Comparison of ENCODE assay signal across 21 cellular contexts in genomic region chr6:42229720-42230119, GRCh38. TPM values are rescaled to one million over a fixed set of nuclear protein-coding genes. Genes with fewer than 3 reads are reported as not detected.
"Had no signal": no experiment of that assay in that cellular context is flagged by ENCODE, and none has a peak within 500 bp of the region (broad histone marks: within the 10 kb centered on the region; RNA-seq: fewer than 3 reads in every experiment).

No MANE protein-coding gene starts in this region.

- H3K36me3 ChIP-seq: colonic mucosa, upper lobe of right lung had no signal

- H3K4me3 Mint-ChIP-seq: activated CD4-positive, alpha-beta memory T cell treated with anti-CD3 and anti-CD28 coated beads, Interleukin-2, amount 10 ng/mL, durations not matched to agents 7 days and 5 days; memory B cell; natural killer cell had no signal

- H3K27me3 Mint-ChIP-seq: activated CD4-positive, alpha-beta memory T cell treated with anti-CD3 and anti-CD28 coated beads, Interleukin-2, amount 10 ng/mL, durations not matched to agents 7 days and 5 days; memory B cell had no signal

- DNase-seq: activated CD4-positive, alpha-beta memory T cell treated with anti-CD3 and anti-CD28 coated beads, Interleukin-2, amount 10 ng/mL, durations not matched to agents 7 days and 5 days; activated CD4-positive, CD25-positive, alpha-beta regulatory T cell treated with anti-CD3 and anti-CD28 coated beads, Interleukin-2, amount 50 U/mL, for 72 hours; activated CD8-positive, alpha-beta memory T cell treated with anti-CD3 and anti-CD28 coated beads, Interleukin-2, amount 50 U/mL, for 48 hours; activated naive CD4-positive, alpha-beta T cell treated with anti-CD3 and anti-CD28 coated beads, Interleukin-2, amount 50 U/mL, for 16 hours; amniotic stem cell; central memory CD4-positive, alpha-beta T cell; colonic mucosa; hypothalamus; kidney; left lung; natural killer cell; right cardiac atrium; stimulated activated CD4-positive, alpha-beta T cell treated with anti-CD3 and anti-CD28 coated beads, Interleukin-4, amount 100 ng/mL, for 4 hours; stimulated activated CD8-positive, alpha-beta memory T cell treated with anti-CD3 and anti-CD28 coated beads, Interleukin-4, amount 100 ng/mL, for 48 hours; stimulated activated naive CD8-positive, alpha-beta T cell treated with anti-CD3 and anti-CD28 coated beads, Interleukin-15, Interleukin-2, amounts not matched to agents 100 U/mL and 50 U/mL, for 24 hours; upper lobe of right lung had no signal

- ATAC-seq: left lung; natural killer cell; right cardiac atrium; stimulated activated naive CD8-positive, alpha-beta T cell treated with anti-CD3 and anti-CD28 coated beads, Interleukin-15, Interleukin-2, amounts not matched to agents 100 U/mL and 50 U/mL, for 24 hours; upper lobe of right lung had no signal

- H3K4me1 ChIP-seq: colonic mucosa, left lung, upper lobe of right lung had no signal

- H3K27me3 ChIP-seq: colonic mucosa, esophagus muscularis mucosa, left lung, neutrophil, upper lobe of right lung had no signal

- H3K4me2 ChIP-seq: smooth muscle cell had no signal

- H3K9me3 ChIP-seq: colonic mucosa, esophagus muscularis mucosa, left lung, neutrophil, upper lobe of right lung had no signal

- H3K9me3 Mint-ChIP-seq: activated CD4-positive, alpha-beta memory T cell treated with anti-CD3 and anti-CD28 coated beads, Interleukin-2, amount 10 ng/mL, durations not matched to agents 7 days and 5 days; memory B cell; natural killer cell had no signal

- H3K27ac ChIP-seq: colonic mucosa, esophagus muscularis mucosa, left lung, neutrophil, upper lobe of right lung had no signal

- H3K4me3 ChIP-seq: colonic mucosa, esophagus muscularis mucosa, left lung, smooth muscle cell, upper lobe of right lung had no signal

- H3K4me1 Mint-ChIP-seq: memory B cell, natural killer cell had no signal

- H3K27ac Mint-ChIP-seq: activated CD4-positive, alpha-beta memory T cell treated with anti-CD3 and anti-CD28 coated beads, Interleukin-2, amount 10 ng/mL, durations not matched to agents 7 days and 5 days; memory B cell had no signal

- H3K36me3 Mint-ChIP-seq: natural killer cell had no signal

RNA-seq across cellular contexts. Expression of gene GUCA1A, which starts 56.6 kb away (rescaled TPM):
- total RNA-seq: activated CD4-positive, alpha-beta memory T cell treated with anti-CD3 and anti-CD28 coated beads, Interleukin-2, amount 10 ng/mL, durations not matched to agents 7 days and 5 days; colonic mucosa; esophagus muscularis mucosa; kidney; natural killer cell; posterior vena cava; right cardiac atrium; upper lobe of right lung had no signal
- polyA plus RNA-seq: right cardiac atrium had no signal
